In the genomic region with DNA sequence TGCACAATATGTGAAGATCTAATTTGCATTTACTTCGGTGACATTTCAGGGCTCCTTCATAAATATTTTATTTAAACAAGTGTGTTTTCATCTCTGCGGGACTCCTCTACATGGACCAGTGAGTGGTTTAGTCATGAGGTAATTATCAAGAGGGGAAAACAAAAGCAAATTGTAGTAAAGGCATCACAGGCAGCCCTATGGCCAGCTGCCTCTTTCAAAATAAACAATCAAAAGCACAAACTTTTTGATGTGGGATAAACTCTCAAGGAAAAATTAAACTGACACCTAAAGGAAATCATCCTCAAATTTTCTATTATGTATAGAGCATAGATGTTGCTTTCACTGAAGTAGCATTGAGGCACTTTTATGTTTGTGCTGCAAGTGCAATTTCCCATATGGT, we compare ENCODE assay signal across 24 cellular contexts. TPM values are rescaled to one million over a fixed set of nuclear protein-coding genes. Genes with fewer than 3 reads are reported as not detected.
"Had no signal": no experiment of that assay in that cellular context is flagged by ENCODE, and none has a peak within 500 bp of the region (broad histone marks: within the 10 kb centered on the region; RNA-seq: fewer than 3 reads in every experiment).

No MANE protein-coding gene starts in this region.

- DNase-seq: activated CD4-positive, alpha-beta T cell treated with anti-CD3 and anti-CD28 coated beads for 48 hours; activated CD4-positive, alpha-beta T cell treated with anti-CD3 and anti-CD28 coated beads, Interleukin-2, amount 50 U/mL, for 48 hours; activated CD8-positive, alpha-beta memory T cell treated with anti-CD3 and anti-CD28 coated beads for 24 hours; activated effector memory CD4-positive, alpha-beta T cell treated with Interleukin-2 at 50 U/mL for 16 hours; activated naive CD4-positive, alpha-beta T cell treated with anti-CD3 and anti-CD28 coated beads, Interleukin-2, amount 50 U/mL, for 16 hours; activated naive CD8-positive, alpha-beta T cell treated with anti-CD3 and anti-CD28 coated beads, Interleukin-2, amount 50 U/mL, for 24 hours; dermis blood vessel endothelial cell; effector CD8-positive, alpha-beta T cell; esophagus squamous epithelium; foreskin melanocyte; islet precursor cell; left cardiac atrium; left ventricle myocardium superior; naive thymus-derived CD8-positive, alpha-beta T cell; right cardiac atrium; spleen; stimulated activated naive CD4-positive, alpha-beta T cell treated with Interleukin-2 at 50 U/mL for 16 hours; thyroid gland; upper lobe of right lung had no signal

- H3K27me3 ChIP-seq: thyroid gland had no signal

- H3K9me3 ChIP-seq: breast epithelium, esophagus squamous epithelium, spleen, thyroid gland, upper lobe of right lung had no signal

- H3K27ac ChIP-seq: breast epithelium, epithelial cell of prostate, esophagus squamous epithelium, parathyroid adenoma, spleen, thyroid gland, upper lobe of right lung, VCaP had no signal

- H3K4me1 ChIP-seq: breast epithelium, parathyroid adenoma had no signal

- ATAC-seq: activated naive CD8-positive, alpha-beta T cell treated with anti-CD3 and anti-CD28 coated beads, Interleukin-2, amount 50 U/mL, for 24 hours; left cardiac atrium; left ventricle myocardium superior; naive thymus-derived CD8-positive, alpha-beta T cell; right cardiac atrium; upper lobe of right lung had no signal

- H3K4me3 ChIP-seq: breast epithelium, esophagus squamous epithelium, spleen, thyroid gland, upper lobe of right lung had no signal

- H3K36me3 ChIP-seq: breast epithelium, esophagus squamous epithelium, spleen, thyroid gland, upper lobe of right lung had no signal

RNA-seq across cellular contexts. Expression of a gene that starts 6.0 kb away (rescaled TPM):
- total RNA-seq: naive thymus-derived CD8-positive, alpha-beta T cell; T-helper 1 cell treated with Interleukin-12 subunit alpha and Interleukin-12 subunit beta and Interleukin-4 antibody, amounts not matched to agents 30 ng/mL and 1 ng/mL, for 36 hours had no signal
- polyA plus RNA-seq: naive thymus-derived CD8-positive, alpha-beta T cell had no signal
